ENCODE assay signal across 20 cellular contexts in genomic region chr13:79030513-79030912, GRCh38.
A peak's percentile ranks its signal among the peaks of the same experiment; 100 is the strongest.
DNase-seq lines count a peak whose midpoint lies in the region; ATAC-seq and TF ChIP-seq lines count a peak whose summit lies in the region.
"Had no signal": no experiment of that assay in that cellular context is flagged by ENCODE, and none has a peak within 500 bp of the region (broad histone marks: within the 10 kb centered on the region; RNA-seq: fewer than 3 reads in every experiment).

No MANE protein-coding gene starts in this region.

- no peaks in the 10 kb centered on the region for H3K9me3 ChIP-seq in SK-N-SH
- H3K9me3 ChIP-seq: BLaER1, Caco-2, HAP-1 had no signal

- no peak overlapping the region for H3K4me3 Mint-ChIP-seq in glutamatergic neuron (ENCODE audit: unreplicated experiment)
- H3K4me3 Mint-ChIP-seq in natural killer cell: no peak overlapping the region
- H3K4me3 Mint-ChIP-seq: B cell; CD4-positive, CD25-positive, alpha-beta regulatory T cell; CD8-positive, alpha-beta T cell; HFFc6 had no signal

- CTCF ChIA-PET in SK-N-SH (lab: Yijun Ruan, JAX): no interaction called here

- H3K27ac Mint-ChIP-seq in glutamatergic neuron (ENCODE audit: unreplicated experiment): no peak overlapping the region
- no peak overlapping the region for H3K27ac Mint-ChIP-seq in natural killer cell
- H3K27ac Mint-ChIP-seq: B cell; CD4-positive, CD25-positive, alpha-beta regulatory T cell; CD8-positive, alpha-beta T cell; HFFc6 had no signal

- DNase-seq in NCI-H1092 treated with DMSO at 0.1 percent for 48 hours (lab: John Stamatoyannopoulos, UW) (peak; percentile 27), NCI-H1092 (lab: John Stamatoyannopoulos, UW) (no peak), OCI-M1 (lab: John Stamatoyannopoulos, UW) (peak; percentile 8), SK-N-SH (peak; percentile 30), glutamatergic neuron (peak; percentile 24), coronary artery (ENCODE audit: low spot score) (no peak), activated gamma-delta T cell (lab: John Stamatoyannopoulos, UW) (no peak), natural killer cell (no peak)
- DNase-seq: Caco-2; CD4-positive, CD25-positive, alpha-beta regulatory T cell; CD8-positive, alpha-beta T cell; DMS153; DND-41; GOT3; HFFc6 had no signal

- intact Hi-C loops in natural killer cell (cut with micrococcal nuclease): no loop called here

- no peaks in the 10 kb centered on the region for H3F3A ChIP-seq in SK-N-SH (replicated peaks; ENCODE audit: insufficient read depth)

- no peaks in the 10 kb centered on the region for H3K9me2 ChIP-seq in SK-N-SH

- no peaks in the 10 kb centered on the region for H3K36me3 ChIP-seq in SK-N-SH (replicated peaks in 1 of 2; ENCODE audit: control insufficient read depth in 1 of 2, insufficient read depth in 2 of 2, low read length in 1 of 2)
- H3K36me3 ChIP-seq: BLaER1, HAP-1 had no signal

- H2AFZ ChIP-seq in SK-N-SH (ENCODE audit: low read depth): no peak overlapping the region

- TF ChIP-seq CTCF in SK-N-SH (IDR thresholded peaks at IDR 0.05) (no peak), glutamatergic neuron (IDR thresholded peaks at IDR 0.05; ENCODE audit: partially characterized antibody, unreplicated experiment) (no peak), coronary artery (IDR thresholded peaks at IDR 0.05) (no peak), natural killer cell (IDR thresholded peaks at IDR 0.05) (no peak)

- H3K9me3 Mint-ChIP-seq in glutamatergic neuron (ENCODE audit: unreplicated experiment) (no peaks in the 10 kb centered on the region), natural killer cell (peaks cover 2% of the 10 kb centered on the region in 2 donors)
- H3K9me3 Mint-ChIP-seq: CD8-positive, alpha-beta T cell had no signal

- H3K4me1 Mint-ChIP-seq in glutamatergic neuron (ENCODE audit: low read depth, unreplicated experiment): no peaks in the 10 kb centered on the region
- H3K4me1 Mint-ChIP-seq in natural killer cell: no peaks in the 10 kb centered on the region
- H3K4me1 Mint-ChIP-seq: B cell; CD4-positive, CD25-positive, alpha-beta regulatory T cell had no signal

- no peaks in the 10 kb centered on the region for H3K36me3 Mint-ChIP-seq in glutamatergic neuron (ENCODE audit: unreplicated experiment)
- no peaks in the 10 kb centered on the region for H3K36me3 Mint-ChIP-seq in natural killer cell
- H3K36me3 Mint-ChIP-seq: CD4-positive, CD25-positive, alpha-beta regulatory T cell; CD8-positive, alpha-beta T cell had no signal

- H3K79me2 ChIP-seq in SK-N-SH (ENCODE audit: insufficient read depth): no peaks in the 10 kb centered on the region

- POLR2A ChIA-PET in SK-N-SH (lab: Yijun Ruan, JAX): interaction anchor here (0.6 kb wide), 1 partner anchor 821 kb away, joined by 3 read pairs; no protein-coding TSS in a partner anchor

- H3K4me3 ChIP-seq in SK-N-SH (ENCODE audit: low read depth in 2 of 2, low read length in 1 of 2): no peak overlapping the region
- H3K4me3 ChIP-seq in coronary artery: no peak overlapping the region
- H3K4me3 ChIP-seq: BLaER1, HAP-1 had no signal

- no peak for ATAC-seq in natural killer cell
- ATAC-seq: CD8-positive, alpha-beta T cell had no signal

- H3K27me3 ChIP-seq in SK-N-SH (ENCODE audit: insufficient read depth): no peaks in the 10 kb centered on the region
- H3K27me3 ChIP-seq: BLaER1 had no signal

- no peaks in the 10 kb centered on the region for H3K27me3 Mint-ChIP-seq in glutamatergic neuron (ENCODE audit: unreplicated experiment)
- no peaks in the 10 kb centered on the region for H3K27me3 Mint-ChIP-seq in natural killer cell (ENCODE audit: low read depth in 2 of 2)

- WGBS in SK-N-SH (ENCODE audit: low lambda C conversion rate): 3% methylated on average over 2 of the region's 2 CpGs

- peaks cover 0 to 2% of the 10 kb centered on the region in 2 experiments; a peak in 2 of 4 replicates for H3K4me1 ChIP-seq in SK-N-SH (ENCODE audit: control insufficient read depth in 1 of 2, insufficient read depth in 2 of 2, low read depth in 1 of 2, low read length in 1 of 2)
- H3K4me1 ChIP-seq: BLaER1, Caco-2, HAP-1 had no signal

- H3K27ac ChIP-seq in SK-N-SH (ENCODE audit: low read depth in 2 of 2, low read length in 1 of 2) (no peak overlapping the region), coronary artery (no peak overlapping the region)
- H3K27ac ChIP-seq: 22Rv1, BLaER1, C4-2B had no signal

- H3K4me2 ChIP-seq in SK-N-SH: no peak overlapping the region
- H3K4me2 ChIP-seq: BLaER1 had no signal

- no peak for TF ChIP-seq RAD21 in SK-N-SH (IDR thresholded peaks at IDR 0.05; ENCODE audit: low read length)

- TF ChIP-seq EP300 in SK-N-SH (IDR thresholded peaks at IDR 0.05; ENCODE audit: borderline replicate concordance in 1 of 2, low read depth in 1 of 2, low read length in 1 of 2): no peak

- no peak overlapping the region for H3K9ac ChIP-seq in SK-N-SH
- H3K9ac ChIP-seq: BLaER1 had no signal

- no peaks in the 10 kb centered on the region for H4K20me1 ChIP-seq in SK-N-SH (ENCODE audit: insufficient read depth)
- H4K20me1 ChIP-seq: BLaER1 had no signal

TF ChIP-seq in SK-N-SH, 30 proteins besides CTCF, POLR2A, EP300 and RAD21:
- TF ChIP-seq NFIC (IDR thresholded peaks at IDR 0.05; ENCODE audit: borderline replicate concordance) (no peak), NRF1 (IDR thresholded peaks at IDR 0.05; ENCODE audit: low read depth, low read length) (no peak), TCF12 (IDR thresholded peaks at IDR 0.05) (no peak), RFX5 (IDR thresholded peaks at IDR 0.05; ENCODE audit: low read length) (no peak), RCOR1 (IDR thresholded peaks at IDR 0.05; ENCODE audit: low read length) (no peak), POLR2AphosphoS5 (IDR thresholded peaks at IDR 0.05; ENCODE audit: low read depth, low read length) (no peak), MXI1 (IDR thresholded peaks at IDR 0.05; ENCODE audit: low read depth, low read length) (0 out of 2 replicates have a peak, but pooled peaks have one; percentile 36), IRF3 (IDR thresholded peaks at IDR 0.05; ENCODE audit: low read depth, low read length) (no peak), GATA2 (CRISPR knock-in tag; IDR thresholded peaks at IDR 0.05) (0 out of 2 replicates have a peak, but pooled peaks have one; percentile 9)
- TF ChIP-seq, protein P1, sequence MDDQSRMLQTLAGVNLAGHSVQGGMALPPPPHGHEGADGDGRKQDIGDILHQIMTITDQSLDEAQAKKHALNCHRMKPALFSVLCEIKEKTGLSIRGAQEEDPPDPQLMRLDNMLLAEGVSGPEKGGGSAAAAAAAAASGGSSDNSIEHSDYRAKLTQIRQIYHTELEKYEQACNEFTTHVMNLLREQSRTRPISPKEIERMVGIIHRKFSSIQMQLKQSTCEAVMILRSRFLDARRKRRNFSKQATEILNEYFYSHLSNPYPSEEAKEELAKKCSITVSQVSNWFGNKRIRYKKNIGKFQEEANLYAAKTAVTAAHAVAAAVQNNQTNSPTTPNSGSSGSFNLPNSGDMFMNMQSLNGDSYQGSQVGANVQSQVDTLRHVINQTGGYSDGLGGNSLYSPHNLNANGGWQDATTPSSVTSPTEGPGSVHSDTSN (IDR thresholded peaks at IDR 0.05): no peak

Comparison
In these comparisons a context has a peak if more than half of its experiments do, and no peak if none do; other contexts are left out.
1. DNase-seq: peak in NCI-H1092 treated with DMSO at 0.1 percent for 48 hours (single experiment), OCI-M1 (single experiment), SK-N-SH (single experiment) and glutamatergic neuron (single experiment); none in NCI-H1092 (single experiment), coronary artery (single experiment), activated gamma-delta T cell (single experiment) and natural killer cell (single experiment).